In genomic region chr20:59515013-59515905, GRCh38 we compare ENCODE assay signal across 8 cellular contexts.
DNase-seq lines count a peak whose midpoint lies in the region; TF ChIP-seq lines count a peak whose summit lies in the region.

No MANE protein-coding gene starts in this region.

- peaks cover 50% of the 10 kb centered on the region for H3K27me3 Mint-ChIP-seq in activated naive CD4-positive, alpha-beta T cell treated with anti-CD3 and anti-CD28 coated beads for 36 hours (ENCODE audit: low read depth)

- H3K27me3 ChIP-seq in sigmoid colon, result peaks cover 6 to 50% (median 20%) of the 10 kb centered on the region in 3 donors

- H3K36me3 ChIP-seq in sigmoid colon, result no peaks in the 10 kb centered on the region

- intact Hi-C loops in activated naive CD4-positive, alpha-beta T cell treated with anti-CD3 and anti-CD28 coated beads for 36 hours (cut with micrococcal nuclease), result no loop called here
- intact Hi-C loops in sigmoid colon (cut with DNase I), result no loop called here

- DNase-seq in activated naive CD4-positive, alpha-beta T cell treated with anti-CD3 and anti-CD28 coated beads for 36 hours, result peak; percentile 18
- DNase-seq in activated naive CD4-positive, alpha-beta T cell treated with Interleukin-2 at 50 U/mL for 16 hours, result no peak
- DNase-seq in NCI-H2029 treated with DMSO at 0.1 percent for 48 hours (lab: John Stamatoyannopoulos, UW) (peak; percentile 12), astrocyte of the cerebellum (ENCODE audit: low read depth) (no peak), hypothalamus (lab: John Stamatoyannopoulos, UW) (peak in 50 of 51 donors; percentile 8 to 88 (median 60)), sigmoid colon (no peak), NK-92 (lab: John Stamatoyannopoulos, UW; ENCODE audit: unreplicated experiment) (no peak), NCI-H128 (lab: John Stamatoyannopoulos, UW; ENCODE audit: unreplicated experiment) (no peak)

- TF ChIP-seq CTCF in astrocyte of the cerebellum (IDR thresholded peaks at IDR 0.05; ENCODE audit: low read depth, low read length, missing control alignments) (peak; percentile 81), sigmoid colon (IDR thresholded peaks at IDR 0.05) (peak in 3 of 4 experiments; percentile 69 to 85 (median 69))

- H3K9me3 Mint-ChIP-seq in activated naive CD4-positive, alpha-beta T cell treated with anti-CD3 and anti-CD28 coated beads for 36 hours, result no peaks in the 10 kb centered on the region

- no peaks in the 10 kb centered on the region for H3K4me1 Mint-ChIP-seq in activated naive CD4-positive, alpha-beta T cell treated with anti-CD3 and anti-CD28 coated beads for 36 hours (ENCODE audit: low read depth)

- H3K4me3 ChIP-seq in astrocyte of the cerebellum (ENCODE audit: low read depth, low read length) (no peak overlapping the region), sigmoid colon (no peak overlapping the region)

- CTCF ChIA-PET in activated naive CD4-positive, alpha-beta T cell treated with anti-CD3 and anti-CD28 coated beads for 36 hours (lab: Charles Lee), result interaction anchor here (0.6 to 1.3 kb wide), 5 partner anchors 13 to 595 kb away, joined by 3 to 4 read pairs (median 4); no protein-coding TSS in a partner anchor

- H3K36me3 Mint-ChIP-seq in activated naive CD4-positive, alpha-beta T cell treated with anti-CD3 and anti-CD28 coated beads for 36 hours (ENCODE audit: low read depth), result no peaks in the 10 kb centered on the region

- WGBS in sigmoid colon, 2 donors, result 28 to 29% methylated on average over 32 of the region's 32 CpGs

- in situ Hi-C loops in astrocyte of the cerebellum (cut with HindIII; ENCODE audit: low sequenced_read_pairs), result no loop called here

- no peaks in the 10 kb centered on the region for H3K4me1 ChIP-seq in sigmoid colon

- no peak overlapping the region for H3K27ac Mint-ChIP-seq in activated naive CD4-positive, alpha-beta T cell treated with anti-CD3 and anti-CD28 coated beads for 36 hours

- H3K9me3 ChIP-seq in sigmoid colon, result no peaks in the 10 kb centered on the region

- TF ChIP-seq EP300 in sigmoid colon (IDR thresholded peaks at IDR 0.05), result no peak

- H3K4me3 Mint-ChIP-seq in activated naive CD4-positive, alpha-beta T cell treated with anti-CD3 and anti-CD28 coated beads for 36 hours, result no peak overlapping the region

- H3K27ac ChIP-seq in sigmoid colon, result no peak overlapping the region

- TF ChIP-seq POLR2A in sigmoid colon (IDR thresholded peaks at IDR 0.05), result no peak

Comparison
In these comparisons a context has a peak if more than half of its experiments do, and no peak if none do; other contexts are left out.
1. DNase-seq: peak in activated naive CD4-positive, alpha-beta T cell treated with anti-CD3 and anti-CD28 coated beads for 36 hours (single experiment), NCI-H2029 treated with DMSO at 0.1 percent for 48 hours (single experiment) and hypothalamus (50 of 51); none in activated naive CD4-positive, alpha-beta T cell treated with Interleukin-2 at 50 U/mL for 16 hours (single experiment), astrocyte of the cerebellum (single experiment), sigmoid colon (single experiment), NK-92 (single experiment) and NCI-H128 (single experiment).